In the genomic region with DNA sequence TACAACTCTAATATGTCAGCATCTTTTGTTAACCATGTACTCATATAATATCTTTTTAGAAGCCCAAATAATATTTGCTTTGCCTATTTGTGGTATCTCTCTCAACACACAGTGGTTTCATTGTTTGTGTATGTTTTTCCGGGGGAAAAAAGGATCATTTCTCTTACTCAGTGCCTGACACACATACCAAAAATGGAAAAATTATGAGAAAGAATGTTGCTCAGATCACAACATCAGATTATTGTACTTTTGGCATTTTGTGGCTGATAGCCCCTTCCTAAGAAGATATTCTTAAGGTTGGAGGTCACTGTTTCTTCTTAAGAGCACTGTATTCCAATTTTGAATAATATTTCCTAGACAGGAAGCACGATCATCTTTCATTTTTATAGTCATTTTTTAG, we compare ENCODE assay signal across 15 cellular contexts.
DNase-seq lines count a peak whose midpoint lies in the region; ATAC-seq and TF ChIP-seq lines count a peak whose summit lies in the region.
"Had no signal": no experiment of that assay in that cellular context is flagged by ENCODE, and none has a peak within 500 bp of the region (broad histone marks: within the 10 kb centered on the region; RNA-seq: fewer than 3 reads in every experiment).

No MANE protein-coding gene starts in this region.

- intact Hi-C loops in heart left ventricle (cut with DNase I) = loop anchor here in 3 of 10 donors (5.0 to 10.0 kb wide), 2 partner anchors 88 to 90 kb away; a partner anchor contains a TSS
- intact Hi-C loops in right cardiac atrium (cut with DNase I) = no loop called here
- intact Hi-C loops in ascending aorta (cut with DNase I) = no loop called here
- intact Hi-C loops in uterus (cut with DNase I; ENCODE audit: low total_unique reads) = no loop called here

- in situ Hi-C loops in KBM-7 (cut with MboI; ENCODE audit: low pct_unique_long_range_greater_than_20kb, low sequenced_read_pairs) = no loop called here

- no peaks in the 10 kb centered on the region for H3K27me3 Mint-ChIP-seq in activated CD8-positive, alpha-beta T cell treated with anti-CD3 and anti-CD28 coated beads, Interleukin-2, amount 10 ng/mL, durations not matched to agents 7 days and 5 days (ENCODE audit: low read depth)
- H3K27me3 Mint-ChIP-seq: activated CD4-positive, alpha-beta memory T cell treated with anti-CD3 and anti-CD28 coated beads for 36 hours; activated naive CD4-positive, alpha-beta T cell treated with anti-CD3 and anti-CD28 coated beads, Interleukin-2, amount 50 U/mL, for 24 hours; T-helper 17 cell had no signal

- ATAC-seq in heart left ventricle (no peak), right cardiac atrium (no peak)
- no peak for ATAC-seq in activated CD8-positive, alpha-beta T cell treated with anti-CD3 and anti-CD28 coated beads, Interleukin-2, amount 10 ng/mL, durations not matched to agents 7 days and 5 days
- ATAC-seq: T-helper 17 cell had no signal

- no peak for TF ChIP-seq CTCF in heart left ventricle (IDR thresholded peaks at IDR 0.05)
- TF ChIP-seq CTCF in ascending aorta (IDR thresholded peaks at IDR 0.05) = no peak
- no peak for TF ChIP-seq CTCF in uterus (IDR thresholded peaks at IDR 0.05)

- DNase-seq in heart left ventricle (no peak), right cardiac atrium (no peak), ascending aorta (ENCODE audit: low spot score in 2 of 2) (no peak), glomerular endothelial cell (ENCODE audit: extremely low read depth, low read depth, low spot score) (peak; percentile 91), uterus (no peak), NCI-H187 (lab: John Stamatoyannopoulos, UW) (no peak), KBM-7 (no peak)
- DNase-seq in activated CD8-positive, alpha-beta T cell treated with anti-CD3 and anti-CD28 coated beads, Interleukin-2, amount 10 ng/mL, durations not matched to agents 7 days and 5 days = no peak
- DNase-seq: ACHN; activated CD4-positive, alpha-beta memory T cell treated with anti-CD3 and anti-CD28 coated beads for 36 hours; H7; NCI-H2081; right lobe of liver; T-helper 17 cell had no signal

- H3K4me1 Mint-ChIP-seq in activated CD8-positive, alpha-beta T cell treated with anti-CD3 and anti-CD28 coated beads, Interleukin-2, amount 10 ng/mL, durations not matched to agents 7 days and 5 days (ENCODE audit: low read depth) = no peaks in the 10 kb centered on the region

- no peaks in the 10 kb centered on the region for H3K9me3 Mint-ChIP-seq in activated CD8-positive, alpha-beta T cell treated with anti-CD3 and anti-CD28 coated beads, Interleukin-2, amount 10 ng/mL, durations not matched to agents 7 days and 5 days (ENCODE audit: insufficient read depth)
- H3K9me3 Mint-ChIP-seq: activated CD4-positive, alpha-beta memory T cell treated with anti-CD3 and anti-CD28 coated beads for 36 hours had no signal

- no peak overlapping the region for H3K4me3 Mint-ChIP-seq in activated CD8-positive, alpha-beta T cell treated with anti-CD3 and anti-CD28 coated beads, Interleukin-2, amount 10 ng/mL, durations not matched to agents 7 days and 5 days
- H3K4me3 Mint-ChIP-seq: activated CD4-positive, alpha-beta memory T cell treated with anti-CD3 and anti-CD28 coated beads for 36 hours; activated naive CD4-positive, alpha-beta T cell treated with anti-CD3 and anti-CD28 coated beads, Interleukin-2, amount 50 U/mL, for 24 hours; T-helper 17 cell had no signal

- CTCF ChIA-PET in activated CD8-positive, alpha-beta T cell treated with anti-CD3 and anti-CD28 coated beads, Interleukin-2, amount 10 ng/mL, durations not matched to agents 7 days and 5 days (lab: Charles Lee) = no interaction called here

- H3K27me3 ChIP-seq in heart left ventricle = no peaks in the 10 kb centered on the region
- H3K27me3 ChIP-seq in right cardiac atrium (ENCODE audit: control insufficient read depth, insufficient read depth) = no peaks in the 10 kb centered on the region
- H3K27me3 ChIP-seq in ascending aorta = no peaks in the 10 kb centered on the region
- no peaks in the 10 kb centered on the region for H3K27me3 ChIP-seq in uterus
- H3K27me3 ChIP-seq: right lobe of liver had no signal

- H3K36me3 ChIP-seq in heart left ventricle (peaks cover 0 to 15% (median 0%) of the 10 kb centered on the region in 9 donors), ascending aorta (no peaks in the 10 kb centered on the region), uterus (no peaks in the 10 kb centered on the region)
- H3K36me3 ChIP-seq: right lobe of liver had no signal

- H3K4me3 ChIP-seq in heart left ventricle (no peak overlapping the region), right cardiac atrium (ENCODE audit: low read length) (no peak overlapping the region), ascending aorta (no peak overlapping the region), uterus (no peak overlapping the region)
- H3K4me3 ChIP-seq: right lobe of liver had no signal

- no peak overlapping the region for H3K27ac Mint-ChIP-seq in activated CD8-positive, alpha-beta T cell treated with anti-CD3 and anti-CD28 coated beads, Interleukin-2, amount 10 ng/mL, durations not matched to agents 7 days and 5 days
- H3K27ac Mint-ChIP-seq: activated CD4-positive, alpha-beta memory T cell treated with anti-CD3 and anti-CD28 coated beads for 36 hours; activated naive CD4-positive, alpha-beta T cell treated with anti-CD3 and anti-CD28 coated beads, Interleukin-2, amount 50 U/mL, for 24 hours; T-helper 17 cell had no signal

- H3K9me3 ChIP-seq in heart left ventricle = no peaks in the 10 kb centered on the region
- H3K9me3 ChIP-seq in right cardiac atrium (ENCODE audit: control insufficient read depth, low read length) = no peaks in the 10 kb centered on the region
- H3K9me3 ChIP-seq in ascending aorta = no peaks in the 10 kb centered on the region
- H3K9me3 ChIP-seq in uterus = no peaks in the 10 kb centered on the region
- H3K9me3 ChIP-seq: right lobe of liver had no signal

- 55 to 78% (median 68%) methylated on average over 2 of the region's 2 CpGs for WGBS in heart left ventricle, 4 donors
- 56% methylated on average over 2 of the region's 2 CpGs for WGBS in right cardiac atrium

- H3K4me1 ChIP-seq in heart left ventricle (peaks cover 4 to 67% (median 43%) of the 10 kb centered on the region in 12 donors), right cardiac atrium (ENCODE audit: control insufficient read depth, insufficient read depth, low read length) (peaks cover 4% of the 10 kb centered on the region), ascending aorta (peaks cover 0 to 19% of the 10 kb centered on the region in 2 donors), uterus (peaks cover 0 to 6% of the 10 kb centered on the region in 2 donors)
- H3K4me1 ChIP-seq: right lobe of liver had no signal

- H3K36me3 Mint-ChIP-seq in activated CD8-positive, alpha-beta T cell treated with anti-CD3 and anti-CD28 coated beads, Interleukin-2, amount 10 ng/mL, durations not matched to agents 7 days and 5 days (ENCODE audit: low read depth) = no peaks in the 10 kb centered on the region

- POLR2A ChIA-PET in activated CD8-positive, alpha-beta T cell treated with anti-CD3 and anti-CD28 coated beads, Interleukin-2, amount 10 ng/mL, durations not matched to agents 7 days and 5 days (lab: Charles Lee) = no interaction called here

- TF ChIP-seq POLR2A in heart left ventricle (IDR thresholded peaks at IDR 0.05) (no peak), uterus (IDR thresholded peaks at IDR 0.05) (no peak)

- H3K27ac ChIP-seq in heart left ventricle (peak overlapping the region in 9 of 12 donors; percentile 17 to 93 (median 82)), right cardiac atrium (ENCODE audit: low read length) (no peak overlapping the region), ascending aorta (peak overlapping the region; percentile 50 to 57), uterus (peak overlapping the region; percentile 55 to 99)
- H3K27ac ChIP-seq: right lobe of liver had no signal
